1 cellular context compared by ENCODE assay signal in the genomic region with DNA sequence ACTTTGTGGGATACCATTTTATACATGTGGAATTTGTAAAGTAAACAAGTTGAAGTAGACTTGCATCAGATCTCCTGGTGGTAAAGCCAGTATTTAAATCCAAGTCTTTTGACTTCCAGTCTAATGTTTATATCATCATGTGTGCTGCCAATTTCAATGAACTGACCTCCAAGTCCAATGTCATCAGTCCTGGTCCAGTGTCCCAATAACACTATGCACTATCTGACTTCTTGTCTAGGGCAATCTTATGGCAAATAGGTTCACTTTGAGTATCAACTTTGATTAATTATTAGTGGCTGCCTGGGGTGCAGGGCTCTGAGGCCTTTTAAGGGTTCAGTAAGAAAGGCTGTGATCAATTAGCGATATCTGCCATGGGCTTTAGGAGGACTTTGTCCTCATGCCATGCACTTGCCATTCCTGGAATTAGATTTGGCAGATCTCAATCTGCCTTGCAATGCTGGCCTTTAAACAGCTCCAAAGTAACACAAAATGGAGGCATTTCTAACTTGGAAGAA.
TF ChIP-seq lines count a peak whose summit lies in the region.

No MANE protein-coding gene starts in this region.

TF ChIP-seq in IMR-90, 13 proteins besides CTCF, POLR2A, EP300 and RAD21:
- TF ChIP-seq CEBPB (IDR thresholded peaks at IDR 0.05; ENCODE audit: low read depth, low read length) (peak; percentile 81), NFE2L2 (IDR thresholded peaks at IDR 0.05; ENCODE audit: low read depth, low read length) (no peak), SMC3 (IDR thresholded peaks at IDR 0.05; ENCODE audit: low read depth, low read length) (no peak), FOS (IDR thresholded peaks at IDR 0.05; ENCODE audit: low read depth, low read length) (no peak)
